Comparison of ENCODE assay signal across 1 cellular context in genomic region chr3:127134466-127134865, GRCh38.
TF ChIP-seq lines count a peak whose summit lies in the region.

No MANE protein-coding gene starts in this region.

TF ChIP-seq in H1, 55 proteins besides CTCF, POLR2A, EP300 and RAD21 (continued from another document):
- TF ChIP-seq ATF2 (IDR thresholded peaks at IDR 0.05; ENCODE audit: low read length) (no peak), CEBPB (IDR thresholded peaks at IDR 0.05; ENCODE audit: low read depth, low read length) (no peak), TCF12 (IDR thresholded peaks at IDR 0.05; ENCODE audit: low read depth, low read length) (no peak), HDAC2 (IDR thresholded peaks at IDR 0.05; ENCODE audit: borderline replicate concordance in 1 of 2, low read depth in 2 of 2, low read length in 2 of 2) (no peak), MAFK (IDR thresholded peaks at IDR 0.05; ENCODE audit: low read depth, low read length) (no peak), CHD1 (IDR thresholded peaks at IDR 0.05; ENCODE audit: low read depth, low read length) (no peak), SIX5 (IDR thresholded peaks at IDR 0.05; ENCODE audit: low read depth, low read length) (no peak), PHF8 (conservative IDR thresholded peaks at IDR 0.05; ENCODE audit: low read depth, low read length) (no peak), CHD7 (IDR thresholded peaks at IDR 0.05; ENCODE audit: insufficient replicate concordance, low read length) (no peak), CBX8 (IDR thresholded peaks at IDR 0.05; ENCODE audit: borderline replicate concordance, low read depth, low read length) (no peak), ASH2L (IDR thresholded peaks at IDR 0.05; ENCODE audit: low read length) (no peak), SAP30 (IDR thresholded peaks at IDR 0.05; ENCODE audit: insufficient read depth, insufficient replicate concordance, low read length) (no peak), CHD2 (IDR thresholded peaks at IDR 0.05; ENCODE audit: low read length) (no peak), JUND (IDR thresholded peaks at IDR 0.05; ENCODE audit: low read length) (no peak), E2F6 (IDR thresholded peaks at IDR 0.05) (no peak), SIN3A (conservative IDR thresholded peaks at IDR 0.05 in 1 of 2, IDR thresholded peaks at IDR 0.05 in 1 of 2; ENCODE audit: low read depth in 1 of 2, low read length in 2 of 2) (no peak), CBX5 (IDR thresholded peaks at IDR 0.05; ENCODE audit: low read depth, low read length) (no peak), KDM4A (IDR thresholded peaks at IDR 0.05; ENCODE audit: low read depth, low read length, severe bottlenecking) (no peak)
